Comparison of ENCODE assay signal across 10 cellular contexts in the genomic region with DNA sequence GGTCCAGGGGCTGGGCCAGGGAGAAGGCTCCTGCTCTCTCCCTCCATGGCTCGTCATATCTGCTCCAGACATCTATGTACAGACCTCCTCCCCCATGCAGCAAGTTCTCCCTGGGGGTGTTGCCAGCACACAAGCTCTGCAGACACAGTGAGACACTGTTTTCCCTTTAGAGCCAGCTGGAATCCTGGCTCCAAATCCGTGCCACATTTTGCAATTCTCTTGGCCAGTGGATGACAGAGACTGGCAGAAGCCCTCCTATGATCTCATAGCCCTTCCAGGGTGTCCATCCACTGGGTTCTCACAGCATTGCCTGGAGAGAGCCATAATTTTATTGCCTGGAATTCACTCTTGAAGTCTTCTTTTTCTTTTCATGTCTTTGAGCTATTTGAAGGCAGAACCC.
DNase-seq lines count a peak whose midpoint lies in the region; ATAC-seq and TF ChIP-seq lines count a peak whose summit lies in the region.
"Had no signal": no experiment of that assay in that cellular context is flagged by ENCODE, and none has a peak within 500 bp of the region (broad histone marks: within the 10 kb centered on the region; RNA-seq: fewer than 3 reads in every experiment).

No MANE protein-coding gene starts in this region.

- H3K4me1 ChIP-seq in BLaER1 = peaks cover 10% of the 10 kb centered on the region
- H3K4me1 ChIP-seq: HAP-1 had no signal

- peak; percentile 80 for DNase-seq in MG63
- DNase-seq in fibroblast of mammary gland (ENCODE audit: low read depth) = peak; percentile 68
- DNase-seq in nephron progenitor cell = peak; percentile 47
- DNase-seq in DMS79 (lab: John Stamatoyannopoulos, UW) = no peak
- DNase-seq in germinal center (ENCODE audit: low spot score) = no peak

- peaks cover 8% of the 10 kb centered on the region for H3K27me3 Mint-ChIP-seq in nephron progenitor cell (ENCODE audit: low read depth, poor library complexity)

- no peaks in the 10 kb centered on the region for H4K20me1 ChIP-seq in BLaER1

- H3K9ac ChIP-seq in BLaER1 = no peak overlapping the region

- no peak overlapping the region for H3K27ac ChIP-seq in BLaER1

- H3K36me3 Mint-ChIP-seq in nephron progenitor cell (ENCODE audit: low read depth) = no peaks in the 10 kb centered on the region

- TF ChIP-seq CTCF in fibroblast of mammary gland (conservative IDR thresholded peaks at IDR 0.05; ENCODE audit: control insufficient read depth, insufficient read depth, low read depth, low read length) (no peak), nephron progenitor cell (IDR thresholded peaks at IDR 0.05) (no peak)

- 0 out of 2 replicates have a peak, but pooled peaks cover under 1% of the 10 kb centered on the region for H3K27me3 ChIP-seq in BLaER1
- peaks cover 4% of the 10 kb centered on the region; the same call in 1 of the 2 replicates for H3K27me3 ChIP-seq in MG63

- H3K4me1 Mint-ChIP-seq in nephron progenitor cell = peaks cover 25% of the 10 kb centered on the region

- no peak overlapping the region for H3K4me3 ChIP-seq in BLaER1
- H3K4me3 ChIP-seq in MG63 = no peak overlapping the region
- no peak overlapping the region for H3K4me3 ChIP-seq in fibroblast of mammary gland (ENCODE audit: control insufficient read depth, low read depth, low read length)
- H3K4me3 ChIP-seq: HAP-1 had no signal

- peaks cover 21% of the 10 kb centered on the region for H3K9me3 Mint-ChIP-seq in nephron progenitor cell

- H3K4me2 ChIP-seq in BLaER1 = peak overlapping the region; percentile 35

- no peaks in the 10 kb centered on the region for H3K36me3 ChIP-seq in BLaER1
- H3K36me3 ChIP-seq in MG63 = no peaks in the 10 kb centered on the region
- H3K36me3 ChIP-seq: HAP-1 had no signal

- H3K9me3 ChIP-seq in BLaER1 = peaks cover 4% of the 10 kb centered on the region; the same call in 1 of the 2 replicates
- H3K9me3 ChIP-seq in MG63 = no peaks in the 10 kb centered on the region

- H3K27ac Mint-ChIP-seq in nephron progenitor cell = no peak overlapping the region
- H3K27ac Mint-ChIP-seq: T-helper 2 cell treated with Interferon-gamma antibody and Interleukin-4, amounts not matched to agents 5 μg/mL and 100 μg/mL, for 36 hours had no signal

- ATAC-seq in GM21717 (IDR thresholded peaks at IDR 0.05; ENCODE audit: unreplicated experiment) (no peak), GM18520 (IDR thresholded peaks at IDR 0.05; ENCODE audit: unreplicated experiment) (no peak)

- no peak overlapping the region for H3K4me3 Mint-ChIP-seq in nephron progenitor cell
- H3K4me3 Mint-ChIP-seq: T-helper 2 cell treated with Interferon-gamma antibody and Interleukin-4, amounts not matched to agents 5 μg/mL and 100 μg/mL, for 36 hours had no signal

Comparison
In these comparisons a context has a peak if more than half of its experiments do, and no peak if none do; other contexts are left out.
1. DNase-seq: peak in MG63 (single experiment), fibroblast of mammary gland (single experiment) and nephron progenitor cell (single experiment); none in DMS79 (single experiment) and germinal center (single experiment).